8 cellular contexts compared by ENCODE assay signal in the genomic region with DNA sequence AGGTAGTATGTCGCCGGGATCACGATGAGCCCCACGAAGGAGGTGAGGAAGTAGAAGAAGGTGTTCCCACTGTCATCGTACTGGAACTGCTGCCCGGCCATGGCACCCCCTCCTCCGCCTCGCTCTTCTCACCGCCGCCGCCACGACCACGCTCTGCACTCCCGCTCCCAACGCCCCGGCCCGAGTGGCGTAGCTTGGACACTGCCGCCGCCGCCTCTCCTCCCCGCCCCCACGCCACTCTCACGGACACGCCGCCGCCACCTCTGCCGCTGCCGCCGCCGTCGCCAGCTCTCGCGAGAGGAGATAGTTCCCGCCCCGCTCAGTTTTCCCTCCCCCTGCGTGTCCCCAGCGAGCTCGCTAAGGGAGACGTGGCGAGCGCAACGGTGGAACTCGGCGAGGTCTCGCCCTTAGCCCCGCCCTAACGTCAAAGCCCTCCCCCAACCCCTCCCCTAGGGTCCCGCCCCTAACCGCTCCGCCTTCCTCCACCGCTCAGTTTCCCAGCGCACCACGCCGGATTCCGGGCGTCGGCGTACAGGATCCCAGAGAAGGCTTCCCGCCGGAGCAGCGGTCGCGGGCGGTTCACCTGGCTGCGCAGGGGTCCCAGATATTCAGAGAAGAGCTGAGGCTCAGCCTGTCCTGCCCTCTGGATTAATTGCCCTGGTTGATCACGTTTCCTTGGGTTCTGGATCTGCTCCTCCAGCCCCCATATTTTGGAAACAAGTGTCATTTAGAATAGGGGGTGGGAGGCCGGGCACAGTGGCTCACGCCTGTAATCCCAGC. TPM values are rescaled to one million over a fixed set of nuclear protein-coding genes. Genes with fewer than 3 reads are reported as not detected.
A peak's percentile ranks its signal among the peaks of the same experiment; 100 is the strongest.
DNase-seq lines count a peak whose midpoint lies in the region; ATAC-seq, FAIRE-seq and TF ChIP-seq lines count a peak whose summit lies in the region.

A gene with protein sequence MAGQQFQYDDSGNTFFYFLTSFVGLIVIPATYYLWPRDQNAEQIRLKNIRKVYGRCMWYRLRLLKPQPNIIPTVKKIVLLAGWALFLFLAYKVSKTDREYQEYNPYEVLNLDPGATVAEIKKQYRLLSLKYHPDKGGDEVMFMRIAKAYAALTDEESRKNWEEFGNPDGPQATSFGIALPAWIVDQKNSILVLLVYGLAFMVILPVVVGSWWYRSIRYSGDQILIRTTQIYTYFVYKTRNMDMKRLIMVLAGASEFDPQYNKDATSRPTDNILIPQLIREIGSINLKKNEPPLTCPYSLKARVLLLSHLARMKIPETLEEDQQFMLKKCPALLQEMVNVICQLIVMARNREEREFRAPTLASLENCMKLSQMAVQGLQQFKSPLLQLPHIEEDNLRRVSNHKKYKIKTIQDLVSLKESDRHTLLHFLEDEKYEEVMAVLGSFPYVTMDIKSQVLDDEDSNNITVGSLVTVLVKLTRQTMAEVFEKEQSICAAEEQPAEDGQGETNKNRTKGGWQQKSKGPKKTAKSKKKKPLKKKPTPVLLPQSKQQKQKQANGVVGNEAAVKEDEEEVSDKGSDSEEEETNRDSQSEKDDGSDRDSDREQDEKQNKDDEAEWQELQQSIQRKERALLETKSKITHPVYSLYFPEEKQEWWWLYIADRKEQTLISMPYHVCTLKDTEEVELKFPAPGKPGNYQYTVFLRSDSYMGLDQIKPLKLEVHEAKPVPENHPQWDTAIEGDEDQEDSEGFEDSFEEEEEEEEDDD (minus strand): TSS at position 300 of the 780 bp plus-strand sequence. CDS start 199 bp downstream, at position 101.

- H2BK12ac ChIP-seq in H1 (ENCODE audit: low read depth, low read length) = peak within 1 kb of the TSS; percentile 80; the same call in 1 of the 2 replicates

- H2BK20ac ChIP-seq in H1 (ENCODE audit: low read length) = no peak within 1 kb of the TSS

- H3K18ac ChIP-seq in H1 (ENCODE audit: extremely low read depth, low read length) = peak within 1 kb of the TSS; percentile 66

- peak within 1 kb of the TSS; percentile 92 for H4K8ac ChIP-seq in H1 (ENCODE audit: extremely low read depth, insufficient read depth, low read length)

- DNase-seq in Caki2 (ENCODE audit: low read depth) (peak; percentile 87), NT2/D1 (ENCODE audit: low read depth, low spot score) (peak; percentile 85), H1 (ENCODE audit: low read depth in 1 of 2, low spot score in 2 of 2) (peak; percentile 79 to 90), mesenteric fat pad (ENCODE audit: low spot score) (peak; percentile 99)
- peak; percentile 98 for DNase-seq in activated CD8-positive, alpha-beta memory T cell treated with anti-CD3 and anti-CD28 coated beads, Interleukin-2, amount 10 ng/mL, durations not matched to agents 7 days and 5 days
- DNase-seq in stimulated activated CD8-positive, alpha-beta memory T cell treated with anti-CD3 and anti-CD28 coated beads, Interleukin-15, amount 100 ng/mL, for 1 hour (ENCODE audit: low read depth) = peak; percentile 98

- no peak for TF ChIP-seq CTCF in H1 (IDR thresholded peaks at IDR 0.05; ENCODE audit: control extremely low read depth in 1 of 3, insufficient read depth in 1 of 3, low read depth in 1 of 3, low read length in 3 of 3)

- H3K79me2 ChIP-seq in H1 (ENCODE audit: control insufficient read depth in 1 of 2, insufficient read depth in 2 of 2, low read length in 2 of 2) = peaks cover 10 to 41% of the 10 kb centered on the region in 2 experiments

- peak within 1 kb of the TSS; percentile 96 for H3K56ac ChIP-seq in H1 (replicated peaks; ENCODE audit: insufficient read length, low read depth, low read length)

- POLR2A ChIA-PET in H1 (lab: Charles Lee; ENCODE audit: partially characterized antibody) = interaction anchor here (0.7 to 2.0 kb wide), 4 partner anchors 7 to 22 kb away, joined by 3 to 8 read pairs (median 4); no protein-coding TSS in a partner anchor

- no peak for TF ChIP-seq EP300 in H1 (IDR thresholded peaks at IDR 0.05; ENCODE audit: borderline replicate concordance in 1 of 2, low read depth in 2 of 2, low read length in 2 of 2)

- H2BK5ac ChIP-seq in H1 (ENCODE audit: low read depth, low read length) = peak within 1 kb of the TSS; percentile 66; the same call in 1 of the 2 replicates

- H3K23ac ChIP-seq in H1 (ENCODE audit: insufficient read length) = no peak within 1 kb of the TSS

- no peak for FAIRE-seq in H1 (lab: Jason Lieb, UNC)

- H4K20me1 ChIP-seq in H1 (replicated peaks in 1 of 2; ENCODE audit: control insufficient read depth in 1 of 2, insufficient read depth in 2 of 2, low read length in 2 of 2) = no peaks in the 10 kb centered on the region

- no peak within 1 kb of the TSS for H2AK5ac ChIP-seq in H1 (ENCODE audit: low read depth, low read length)

- H3K27ac ChIP-seq in HUES48 (ENCODE audit: low read depth, low read length) (peak within 1 kb of the TSS; percentile 81), H1 (ENCODE audit: low read depth, low read length) (peak within 1 kb of the TSS; percentile 75)

- CTCF ChIA-PET in activated CD8-positive, alpha-beta memory T cell treated with anti-CD3 and anti-CD28 coated beads, Interleukin-2, amount 10 ng/mL, durations not matched to agents 7 days and 5 days (lab: Charles Lee) = interaction anchor here (0.6 to 1.4 kb wide), 3 partner anchors 14 to 111 kb away, joined by 3 to 4 read pairs (median 3); no protein-coding TSS in a partner anchor
- CTCF ChIA-PET in H1 (lab: Charles Lee; ENCODE audit: partially characterized antibody) = interaction anchor here (0.6 to 1.1 kb wide), 3 partner anchors 10 to 442 kb away, joined by 3 to 4 read pairs (median 3); no protein-coding TSS in a partner anchor

- H3K36me3 ChIP-seq in HUES48 (ENCODE audit: control insufficient read depth, insufficient read depth, low read length) = peaks cover 4% of the 10 kb centered on the region; the same call in 1 of the 2 replicates
- H3K36me3 ChIP-seq in NT2/D1 (ENCODE audit: insufficient read depth, insufficient read length, low read length) = peaks cover 4% of the 10 kb centered on the region
- H3K36me3 ChIP-seq in H1 (ENCODE audit: control insufficient read depth in 2 of 4, insufficient read depth in 4 of 4, low read length in 3 of 4) = 0 out of 8 replicates have a peak, but pooled peaks cover 0 to 3% (median 0%) of the 10 kb centered on the region in 4 experiments

- peak; percentile 22 to 69 for TF ChIP-seq POLR2A in H1 (IDR thresholded peaks at IDR 0.05; ENCODE audit: control extremely low read depth in 1 of 2, low read depth in 2 of 2, low read length in 2 of 2)

- peaks cover 11% of the 10 kb centered on the region for H3K27me3 Mint-ChIP-seq in activated CD8-positive, alpha-beta memory T cell treated with anti-CD3 and anti-CD28 coated beads, Interleukin-2, amount 10 ng/mL, durations not matched to agents 7 days and 5 days

- no peaks in the 10 kb centered on the region for H3K79me1 ChIP-seq in H1 (ENCODE audit: low read depth, low read length)

- H4K91ac ChIP-seq in H1 (replicated peaks; ENCODE audit: insufficient read length, low read length) = peak within 1 kb of the TSS; percentile 88

- H3K4me2 ChIP-seq in H1 (ENCODE audit: insufficient read depth in 1 of 2, low read depth in 2 of 2, low read length in 2 of 2) = peak within 1 kb of the TSS; percentile 70 to 71

- H3K4me3 ChIP-seq in HUES48 (ENCODE audit: low read depth, low read length) (peak within 1 kb of the TSS; percentile 99), NT2/D1 (ENCODE audit: insufficient read length, low read depth) (peak within 1 kb of the TSS; percentile 80), H1 (ENCODE audit: extremely low read depth in 1 of 4, insufficient read depth in 2 of 4, low read depth in 3 of 4, low read length in 4 of 4) (peak within 1 kb of the TSS; percentile 85 to 92 (median 88))

- peak within 1 kb of the TSS; percentile 69 for H4K5ac ChIP-seq in H1 (ENCODE audit: insufficient read length, low read depth, low read length)

- in situ Hi-C loops in Caki2 (cut with HindIII; ENCODE audit: low pct_unique_long_range_greater_than_20kb, low sequenced_read_pairs) = no loop called here

- TF ChIP-seq RAD21 in H1 (IDR thresholded peaks at IDR 0.05 in 1 of 2, conservative IDR thresholded peaks at IDR 0.05 in 1 of 2; ENCODE audit: low read depth in 2 of 2, low read length in 2 of 2) = no peak

- peak within 1 kb of the TSS; percentile 29; the same call in 1 of the 2 replicates for H2AFZ ChIP-seq in H1 (ENCODE audit: low read length)

- H3K27me3 ChIP-seq in HUES48 (ENCODE audit: control insufficient read depth, insufficient read depth, low read length) (no peaks in the 10 kb centered on the region), NT2/D1 (ENCODE audit: insufficient read depth, insufficient read length) (no peaks in the 10 kb centered on the region), H1 (replicated peaks in 1 of 4; ENCODE audit: control insufficient read depth in 3 of 4, extremely low read depth in 1 of 4, insufficient read depth in 3 of 4, low read length in 3 of 4) (no peaks in the 10 kb centered on the region)

- peaks cover 7% of the 10 kb centered on the region for H3K23me2 ChIP-seq in H1 (ENCODE audit: low read depth, low read length)

- H3K4me1 ChIP-seq in HUES48 (ENCODE audit: control insufficient read depth, insufficient read depth, low read length) (peaks cover 11% of the 10 kb centered on the region), NT2/D1 (ENCODE audit: insufficient read depth, insufficient read length) (no peaks in the 10 kb centered on the region), H1 (replicated peaks in 1 of 4; ENCODE audit: control insufficient read depth in 3 of 4, insufficient read depth in 4 of 4, low read length in 3 of 4) (peaks cover 0 to 5% (median 0%) of the 10 kb centered on the region in 4 experiments; a peak in 1 of 7 replicates)

- no peak within 1 kb of the TSS for H2BK15ac ChIP-seq in H1 (ENCODE audit: low read length)

- H3K9me3 Mint-ChIP-seq in activated CD8-positive, alpha-beta memory T cell treated with anti-CD3 and anti-CD28 coated beads, Interleukin-2, amount 10 ng/mL, durations not matched to agents 7 days and 5 days (ENCODE audit: low read depth) = no peaks in the 10 kb centered on the region

- H3K14ac ChIP-seq in H1 (ENCODE audit: insufficient read length) = no peak within 1 kb of the TSS

- peaks cover 30% of the 10 kb centered on the region for H3K4me1 Mint-ChIP-seq in activated CD8-positive, alpha-beta memory T cell treated with anti-CD3 and anti-CD28 coated beads, Interleukin-2, amount 10 ng/mL, durations not matched to agents 7 days and 5 days

- 7% methylated on average over 13 of the region's 69 CpGs; no CpG with 5 or more reads in 1 of the 2 experiments for WGBS in H1 (ENCODE audit: extremely low coverage in 1 of 2, insufficient coverage in 1 of 2, insufficient read length in 1 of 2, insufficient replicate concordance in 2 of 2, low coverage in 1 of 2, low lambda C conversion rate in 2 of 2, missing lambda C conversion rate in 1 of 2), 2 experiments

- H3K4me3 Mint-ChIP-seq in activated CD8-positive, alpha-beta memory T cell treated with anti-CD3 and anti-CD28 coated beads, Interleukin-2, amount 10 ng/mL, durations not matched to agents 7 days and 5 days = peak within 1 kb of the TSS; percentile 99

- H3K27ac Mint-ChIP-seq in activated CD8-positive, alpha-beta memory T cell treated with anti-CD3 and anti-CD28 coated beads, Interleukin-2, amount 10 ng/mL, durations not matched to agents 7 days and 5 days = peak within 1 kb of the TSS; percentile 99

- H3K9me3 ChIP-seq in HUES48 (ENCODE audit: control insufficient read depth, insufficient read depth, low read length) = no peaks in the 10 kb centered on the region
- H3K9me3 ChIP-seq in NT2/D1 (ENCODE audit: insufficient read depth, low read length) = no peaks in the 10 kb centered on the region
- no peaks in the 10 kb centered on the region for H3K9me3 ChIP-seq in H1 (ENCODE audit: insufficient read depth in 2 of 2, low read depth in 1 of 2, low read length in 1 of 2)

- H3K4ac ChIP-seq in H1 (replicated peaks; ENCODE audit: insufficient read length, low read depth, low read length) = peak within 1 kb of the TSS; percentile 69

- H3K9ac ChIP-seq in HUES48 (ENCODE audit: low read depth, low read length) (peak within 1 kb of the TSS; percentile 90), NT2/D1 (ENCODE audit: insufficient read length, low read depth) (peak within 1 kb of the TSS; percentile 94), H1 (replicated peaks in 1 of 4; ENCODE audit: extremely low read depth in 1 of 4, low read depth in 3 of 4, low read length in 3 of 4) (peak within 1 kb of the TSS; percentile 86 to 90 (median 86))

- H2BK120ac ChIP-seq in H1 (replicated peaks; ENCODE audit: low read depth, low read length) = no peak within 1 kb of the TSS

- peak; percentile 89 for ATAC-seq in GM21390 (IDR thresholded peaks at IDR 0.05; ENCODE audit: unreplicated experiment)
- peak; percentile 97 for ATAC-seq in activated CD8-positive, alpha-beta memory T cell treated with anti-CD3 and anti-CD28 coated beads, Interleukin-2, amount 10 ng/mL, durations not matched to agents 7 days and 5 days

- peaks cover 16% of the 10 kb centered on the region for H3K36me3 Mint-ChIP-seq in activated CD8-positive, alpha-beta memory T cell treated with anti-CD3 and anti-CD28 coated beads, Interleukin-2, amount 10 ng/mL, durations not matched to agents 7 days and 5 days

RNA-seq across cellular contexts. Expression of the gene that starts here (rescaled TPM):
- 0.84 and 6.6 TPM in 2 replicates for total RNA-seq in Caki2 (2014; rRNA removed; shearing (Covaris generic); ENCODE audit: low replicate concordance)
- 10 to 100 TPM; 55.6 to 79.8 TPM for total RNA-seq in activated CD8-positive, alpha-beta memory T cell treated with anti-CD3 and anti-CD28 coated beads, Interleukin-2, amount 10 ng/mL, durations not matched to agents 7 days and 5 days
- total RNA-seq in H1 (2021; fragmentation: NEBNext Ultra II Directional; extraction: Animal tissue kit (Norgen Biotek cat#: 25700)) = 106 and 121 TPM in 2 replicates
- 8.5 and 17.3 TPM in 2 replicates for polyA plus RNA-seq in H1 (2011; rRNA removed)
- 17.8 TPM for polyA plus RNA-seq in H1 (2011; cell fraction: cytosol; rRNA removed)
- polyA plus RNA-seq in H1 (2011; cell fraction: nucleus; rRNA removed) = 7.2 TPM
- 28.2 to 101 TPM (median 32.7 TPM) in 4 replicates for polyA plus RNA-seq in H1 (2012, experiment 1 of 2)
- 3.3 TPM for polyA plus RNA-seq in H1 (2012, experiment 2 of 2)
- polyA plus RNA-seq in H1 (2013, experiment 1 of 2) = 69.2 TPM
- polyA plus RNA-seq in H1 (2013, experiment 2 of 2) = 85.0 TPM
- polyA minus RNA-seq in H1 (2011; rRNA and poly(A)+ RNA removed) = 12.0 and 17.1 TPM in 2 replicates
- polyA minus RNA-seq in H1 (2011; cell fraction: cytosol; rRNA and poly(A)+ RNA removed) = 20.1 TPM
- 44.5 TPM for polyA minus RNA-seq in H1 (2011; cell fraction: nucleus; rRNA and poly(A)+ RNA removed)
- 126 TPM for total RNA-seq in mesenteric fat pad

Comparison
In these comparisons a context has a peak if more than half of its experiments do, and no peak if none do; other contexts are left out.
1. Peak in every context shown above with its lines: DNase-seq, ATAC-seq, H3K4me3 ChIP-seq and H3K27ac ChIP-seq.